ENCODE assay signal across 2 cellular contexts in genomic region chr18:5294113-5294617, GRCh38.
TF ChIP-seq lines count a peak whose summit lies in the region.

No MANE protein-coding gene starts in this region.

TF ChIP-seq in K562, 482 proteins besides CTCF, POLR2A, EP300 and RAD21 (continued from another document):
- TF ChIP-seq, protein P1, sequence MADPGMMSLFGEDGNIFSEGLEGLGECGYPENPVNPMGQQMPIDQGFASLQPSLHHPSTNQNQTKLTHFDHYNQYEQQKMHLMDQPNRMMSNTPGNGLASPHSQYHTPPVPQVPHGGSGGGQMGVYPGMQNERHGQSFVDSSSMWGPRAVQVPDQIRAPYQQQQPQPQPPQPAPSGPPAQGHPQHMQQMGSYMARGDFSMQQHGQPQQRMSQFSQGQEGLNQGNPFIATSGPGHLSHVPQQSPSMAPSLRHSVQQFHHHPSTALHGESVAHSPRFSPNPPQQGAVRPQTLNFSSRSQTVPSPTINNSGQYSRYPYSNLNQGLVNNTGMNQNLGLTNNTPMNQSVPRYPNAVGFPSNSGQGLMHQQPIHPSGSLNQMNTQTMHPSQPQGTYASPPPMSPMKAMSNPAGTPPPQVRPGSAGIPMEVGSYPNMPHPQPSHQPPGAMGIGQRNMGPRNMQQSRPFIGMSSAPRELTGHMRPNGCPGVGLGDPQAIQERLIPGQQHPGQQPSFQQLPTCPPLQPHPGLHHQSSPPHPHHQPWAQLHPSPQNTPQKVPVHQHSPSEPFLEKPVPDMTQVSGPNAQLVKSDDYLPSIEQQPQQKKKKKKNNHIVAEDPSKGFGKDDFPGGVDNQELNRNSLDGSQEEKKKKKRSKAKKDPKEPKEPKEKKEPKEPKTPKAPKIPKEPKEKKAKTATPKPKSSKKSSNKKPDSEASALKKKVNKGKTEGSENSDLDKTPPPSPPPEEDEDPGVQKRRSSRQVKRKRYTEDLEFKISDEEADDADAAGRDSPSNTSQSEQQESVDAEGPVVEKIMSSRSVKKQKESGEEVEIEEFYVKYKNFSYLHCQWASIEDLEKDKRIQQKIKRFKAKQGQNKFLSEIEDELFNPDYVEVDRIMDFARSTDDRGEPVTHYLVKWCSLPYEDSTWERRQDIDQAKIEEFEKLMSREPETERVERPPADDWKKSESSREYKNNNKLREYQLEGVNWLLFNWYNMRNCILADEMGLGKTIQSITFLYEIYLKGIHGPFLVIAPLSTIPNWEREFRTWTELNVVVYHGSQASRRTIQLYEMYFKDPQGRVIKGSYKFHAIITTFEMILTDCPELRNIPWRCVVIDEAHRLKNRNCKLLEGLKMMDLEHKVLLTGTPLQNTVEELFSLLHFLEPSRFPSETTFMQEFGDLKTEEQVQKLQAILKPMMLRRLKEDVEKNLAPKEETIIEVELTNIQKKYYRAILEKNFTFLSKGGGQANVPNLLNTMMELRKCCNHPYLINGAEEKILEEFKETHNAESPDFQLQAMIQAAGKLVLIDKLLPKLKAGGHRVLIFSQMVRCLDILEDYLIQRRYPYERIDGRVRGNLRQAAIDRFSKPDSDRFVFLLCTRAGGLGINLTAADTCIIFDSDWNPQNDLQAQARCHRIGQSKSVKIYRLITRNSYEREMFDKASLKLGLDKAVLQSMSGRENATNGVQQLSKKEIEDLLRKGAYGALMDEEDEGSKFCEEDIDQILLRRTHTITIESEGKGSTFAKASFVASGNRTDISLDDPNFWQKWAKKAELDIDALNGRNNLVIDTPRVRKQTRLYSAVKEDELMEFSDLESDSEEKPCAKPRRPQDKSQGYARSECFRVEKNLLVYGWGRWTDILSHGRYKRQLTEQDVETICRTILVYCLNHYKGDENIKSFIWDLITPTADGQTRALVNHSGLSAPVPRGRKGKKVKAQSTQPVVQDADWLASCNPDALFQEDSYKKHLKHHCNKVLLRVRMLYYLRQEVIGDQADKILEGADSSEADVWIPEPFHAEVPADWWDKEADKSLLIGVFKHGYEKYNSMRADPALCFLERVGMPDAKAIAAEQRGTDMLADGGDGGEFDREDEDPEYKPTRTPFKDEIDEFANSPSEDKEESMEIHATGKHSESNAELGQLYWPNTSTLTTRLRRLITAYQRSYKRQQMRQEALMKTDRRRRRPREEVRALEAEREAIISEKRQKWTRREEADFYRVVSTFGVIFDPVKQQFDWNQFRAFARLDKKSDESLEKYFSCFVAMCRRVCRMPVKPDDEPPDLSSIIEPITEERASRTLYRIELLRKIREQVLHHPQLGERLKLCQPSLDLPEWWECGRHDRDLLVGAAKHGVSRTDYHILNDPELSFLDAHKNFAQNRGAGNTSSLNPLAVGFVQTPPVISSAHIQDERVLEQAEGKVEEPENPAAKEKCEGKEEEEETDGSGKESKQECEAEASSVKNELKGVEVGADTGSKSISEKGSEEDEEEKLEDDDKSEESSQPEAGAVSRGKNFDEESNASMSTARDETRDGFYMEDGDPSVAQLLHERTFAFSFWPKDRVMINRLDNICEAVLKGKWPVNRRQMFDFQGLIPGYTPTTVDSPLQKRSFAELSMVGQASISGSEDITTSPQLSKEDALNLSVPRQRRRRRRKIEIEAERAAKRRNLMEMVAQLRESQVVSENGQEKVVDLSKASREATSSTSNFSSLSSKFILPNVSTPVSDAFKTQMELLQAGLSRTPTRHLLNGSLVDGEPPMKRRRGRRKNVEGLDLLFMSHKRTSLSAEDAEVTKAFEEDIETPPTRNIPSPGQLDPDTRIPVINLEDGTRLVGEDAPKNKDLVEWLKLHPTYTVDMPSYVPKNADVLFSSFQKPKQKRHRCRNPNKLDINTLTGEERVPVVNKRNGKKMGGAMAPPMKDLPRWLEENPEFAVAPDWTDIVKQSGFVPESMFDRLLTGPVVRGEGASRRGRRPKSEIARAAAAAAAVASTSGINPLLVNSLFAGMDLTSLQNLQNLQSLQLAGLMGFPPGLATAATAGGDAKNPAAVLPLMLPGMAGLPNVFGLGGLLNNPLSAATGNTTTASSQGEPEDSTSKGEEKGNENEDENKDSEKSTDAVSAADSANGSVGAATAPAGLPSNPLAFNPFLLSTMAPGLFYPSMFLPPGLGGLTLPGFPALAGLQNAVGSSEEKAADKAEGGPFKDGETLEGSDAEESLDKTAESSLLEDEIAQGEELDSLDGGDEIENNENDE (IDR thresholded peaks at IDR 0.05; ENCODE audit: low read depth, low read length) = no peak

TF ChIP-seq in liver, 16 proteins besides CTCF, POLR2A, EP300 and RAD21 (continued from another document):
- TF ChIP-seq, protein P2, sequence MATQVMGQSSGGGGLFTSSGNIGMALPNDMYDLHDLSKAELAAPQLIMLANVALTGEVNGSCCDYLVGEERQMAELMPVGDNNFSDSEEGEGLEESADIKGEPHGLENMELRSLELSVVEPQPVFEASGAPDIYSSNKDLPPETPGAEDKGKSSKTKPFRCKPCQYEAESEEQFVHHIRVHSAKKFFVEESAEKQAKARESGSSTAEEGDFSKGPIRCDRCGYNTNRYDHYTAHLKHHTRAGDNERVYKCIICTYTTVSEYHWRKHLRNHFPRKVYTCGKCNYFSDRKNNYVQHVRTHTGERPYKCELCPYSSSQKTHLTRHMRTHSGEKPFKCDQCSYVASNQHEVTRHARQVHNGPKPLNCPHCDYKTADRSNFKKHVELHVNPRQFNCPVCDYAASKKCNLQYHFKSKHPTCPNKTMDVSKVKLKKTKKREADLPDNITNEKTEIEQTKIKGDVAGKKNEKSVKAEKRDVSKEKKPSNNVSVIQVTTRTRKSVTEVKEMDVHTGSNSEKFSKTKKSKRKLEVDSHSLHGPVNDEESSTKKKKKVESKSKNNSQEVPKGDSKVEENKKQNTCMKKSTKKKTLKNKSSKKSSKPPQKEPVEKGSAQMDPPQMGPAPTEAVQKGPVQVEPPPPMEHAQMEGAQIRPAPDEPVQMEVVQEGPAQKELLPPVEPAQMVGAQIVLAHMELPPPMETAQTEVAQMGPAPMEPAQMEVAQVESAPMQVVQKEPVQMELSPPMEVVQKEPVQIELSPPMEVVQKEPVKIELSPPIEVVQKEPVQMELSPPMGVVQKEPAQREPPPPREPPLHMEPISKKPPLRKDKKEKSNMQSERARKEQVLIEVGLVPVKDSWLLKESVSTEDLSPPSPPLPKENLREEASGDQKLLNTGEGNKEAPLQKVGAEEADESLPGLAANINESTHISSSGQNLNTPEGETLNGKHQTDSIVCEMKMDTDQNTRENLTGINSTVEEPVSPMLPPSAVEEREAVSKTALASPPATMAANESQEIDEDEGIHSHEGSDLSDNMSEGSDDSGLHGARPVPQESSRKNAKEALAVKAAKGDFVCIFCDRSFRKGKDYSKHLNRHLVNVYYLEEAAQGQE (IDR thresholded peaks at IDR 0.05) = no peak
- TF ChIP-seq FOXA1 (IDR thresholded peaks at IDR 0.05) = no peak
- TF ChIP-seq GABPA (IDR thresholded peaks at IDR 0.05 in 1 of 2, conservative IDR thresholded peaks at IDR 0.05 in 1 of 2) = no peak
- TF ChIP-seq, protein P3, sequence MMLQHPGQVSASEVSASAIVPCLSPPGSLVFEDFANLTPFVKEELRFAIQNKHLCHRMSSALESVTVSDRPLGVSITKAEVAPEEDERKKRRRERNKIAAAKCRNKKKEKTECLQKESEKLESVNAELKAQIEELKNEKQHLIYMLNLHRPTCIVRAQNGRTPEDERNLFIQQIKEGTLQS (IDR thresholded peaks at IDR 0.05) = no peak
TF ChIP-seq in liver: peak in this region for 0.
